17 cellular contexts compared by ENCODE assay signal in the genomic region with DNA sequence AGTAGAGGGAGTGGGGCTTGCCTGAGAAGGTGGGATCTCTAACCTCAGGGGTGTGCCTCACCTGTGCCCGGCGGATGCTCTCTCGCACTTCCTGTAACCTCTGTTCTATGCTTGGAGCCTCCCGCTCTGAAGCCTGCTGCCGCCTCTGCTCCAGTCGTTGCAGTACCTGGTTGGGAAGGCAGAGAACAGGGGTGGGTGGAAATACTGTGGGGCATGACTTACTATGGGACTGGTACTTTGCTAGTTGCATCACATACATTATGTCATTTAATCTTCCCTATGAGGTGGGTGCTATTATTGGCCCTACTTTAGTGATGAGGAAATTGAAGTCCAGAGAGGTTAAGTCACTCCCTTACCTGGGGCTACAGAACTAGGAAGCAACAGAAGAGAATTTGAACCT. TPM values are rescaled to one million over a fixed set of nuclear protein-coding genes. Genes with fewer than 3 reads are reported as not detected.
DNase-seq lines count a peak whose midpoint lies in the region; ATAC-seq and TF ChIP-seq lines count a peak whose summit lies in the region.
"Had no signal": no experiment of that assay in that cellular context is flagged by ENCODE, and none has a peak within 500 bp of the region (broad histone marks: within the 10 kb centered on the region; RNA-seq: fewer than 3 reads in every experiment).

No MANE protein-coding gene starts in this region.

- H3K4me3 ChIP-seq in HEK293 (ENCODE audit: low read depth, low read length) = no peak overlapping the region

- no peaks in the 10 kb centered on the region for H3K9me3 ChIP-seq in HEK293 (ENCODE audit: control insufficient read depth, insufficient read depth, low read depth, low read length)

- DNase-seq in activated CD4-positive, alpha-beta T cell treated with anti-CD3 and anti-CD28 coated beads, Interleukin-2, amount 10 ng/mL, durations not matched to agents 7 days and 5 days = no peak
- no peak for DNase-seq in activated CD4-positive, alpha-beta T cell treated with anti-CD3 and anti-CD28 coated beads for 36 hours
- DNase-seq in endothelial cell (ENCODE audit: low spot score) = no peak
- peak; percentile 68 for DNase-seq in putamen (ENCODE audit: low spot score)
- DNase-seq in substantia nigra (lab: John Stamatoyannopoulos, UW) = no peak
- DNase-seq in GF-D8 (lab: John Stamatoyannopoulos, UW) = no peak
- DNase-seq in glutamatergic neuron = no peak
- DNase-seq: CD8-positive, alpha-beta memory T cell; H9; NCI-H1092 treated with DMSO at 0.1 percent for 48 hours; NCI-H146; NCI-H2029 treated with DMSO at 0.1 percent for 48 hours; NCI-H446 treated with DMSO at 0.1 percent for 48 hours; NCI-H69 had no signal

- H3K9me3 Mint-ChIP-seq in activated CD4-positive, alpha-beta T cell treated with anti-CD3 and anti-CD28 coated beads, Interleukin-2, amount 10 ng/mL, durations not matched to agents 7 days and 5 days = no peaks in the 10 kb centered on the region
- H3K9me3 Mint-ChIP-seq in activated CD4-positive, alpha-beta T cell treated with anti-CD3 and anti-CD28 coated beads for 36 hours (ENCODE audit: low read depth) = no peaks in the 10 kb centered on the region
- H3K9me3 Mint-ChIP-seq in endothelial cell (ENCODE audit: unreplicated experiment) (no peaks in the 10 kb centered on the region), glutamatergic neuron (ENCODE audit: unreplicated experiment) (peaks cover 5% of the 10 kb centered on the region)
- H3K9me3 Mint-ChIP-seq: CD8-positive, alpha-beta memory T cell; H9 had no signal

- peaks cover 0 to 25% of the 10 kb centered on the region in 2 experiments; a peak in 1 of 3 replicates for H3K36me3 ChIP-seq in HEK293 (ENCODE audit: control insufficient read depth in 2 of 2, insufficient read depth in 1 of 2, low read length in 2 of 2)

- no peaks in the 10 kb centered on the region for H3K27me3 Mint-ChIP-seq in activated CD4-positive, alpha-beta T cell treated with anti-CD3 and anti-CD28 coated beads, Interleukin-2, amount 10 ng/mL, durations not matched to agents 7 days and 5 days
- H3K27me3 Mint-ChIP-seq in activated CD4-positive, alpha-beta T cell treated with anti-CD3 and anti-CD28 coated beads for 36 hours = no peaks in the 10 kb centered on the region
- H3K27me3 Mint-ChIP-seq in endothelial cell (ENCODE audit: unreplicated experiment) = peaks cover 8% of the 10 kb centered on the region
- peaks cover 6% of the 10 kb centered on the region for H3K27me3 Mint-ChIP-seq in glutamatergic neuron (ENCODE audit: unreplicated experiment)
- H3K27me3 Mint-ChIP-seq: CD8-positive, alpha-beta memory T cell had no signal

- TF ChIP-seq CTCF in HEK293 (tag by site-specific recombination; IDR thresholded peaks at IDR 0.05) (no peak), endothelial cell (IDR thresholded peaks at IDR 0.05; ENCODE audit: unreplicated experiment) (no peak), glutamatergic neuron (IDR thresholded peaks at IDR 0.05; ENCODE audit: partially characterized antibody, unreplicated experiment) (no peak)

- peaks cover 34% of the 10 kb centered on the region for H3K36me3 Mint-ChIP-seq in activated CD4-positive, alpha-beta T cell treated with anti-CD3 and anti-CD28 coated beads, Interleukin-2, amount 10 ng/mL, durations not matched to agents 7 days and 5 days (ENCODE audit: low read depth)
- peaks cover 19% of the 10 kb centered on the region for H3K36me3 Mint-ChIP-seq in activated CD4-positive, alpha-beta T cell treated with anti-CD3 and anti-CD28 coated beads for 36 hours (ENCODE audit: low read depth)
- H3K36me3 Mint-ChIP-seq in endothelial cell (ENCODE audit: low read depth, unreplicated experiment) = peaks cover 45% of the 10 kb centered on the region
- no peaks in the 10 kb centered on the region for H3K36me3 Mint-ChIP-seq in glutamatergic neuron (ENCODE audit: unreplicated experiment)

- intact Hi-C loops in activated CD4-positive, alpha-beta T cell treated with anti-CD3 and anti-CD28 coated beads for 36 hours (cut with DNase I, micrococcal nuclease) = no loop called here

- H3K27ac Mint-ChIP-seq in activated CD4-positive, alpha-beta T cell treated with anti-CD3 and anti-CD28 coated beads, Interleukin-2, amount 10 ng/mL, durations not matched to agents 7 days and 5 days = peak overlapping the region; percentile 34
- H3K27ac Mint-ChIP-seq in activated CD4-positive, alpha-beta T cell treated with anti-CD3 and anti-CD28 coated beads for 36 hours = no peak overlapping the region
- H3K27ac Mint-ChIP-seq in endothelial cell (ENCODE audit: unreplicated experiment) (no peak overlapping the region), glutamatergic neuron (ENCODE audit: unreplicated experiment) (no peak overlapping the region)
- H3K27ac Mint-ChIP-seq: H9 had no signal

- POLR2A ChIA-PET in activated CD4-positive, alpha-beta T cell treated with anti-CD3 and anti-CD28 coated beads, Interleukin-2, amount 10 ng/mL, durations not matched to agents 7 days and 5 days (lab: Charles Lee) = interaction anchor here (0.6 kb wide), 1 partner anchor 787 kb away, joined by 3 read pairs; no protein-coding TSS in a partner anchor
- POLR2A ChIA-PET in activated CD4-positive, alpha-beta T cell treated with anti-CD3 and anti-CD28 coated beads for 36 hours (lab: Charles Lee) = interaction anchor here (0.7 kb wide), 1 partner anchor 9 kb away, joined by 3 read pairs; the partner anchor contains the start of genes HDAC3 and RELL2
- POLR2A ChIA-PET in HEK293 (lab: Yijun Ruan, JAX) = interaction anchor here (1.4 kb wide), 1 partner anchor 275 kb away, joined by 4 read pairs; no protein-coding TSS in a partner anchor

- H3K4me1 Mint-ChIP-seq in activated CD4-positive, alpha-beta T cell treated with anti-CD3 and anti-CD28 coated beads, Interleukin-2, amount 10 ng/mL, durations not matched to agents 7 days and 5 days = peaks cover 33% of the 10 kb centered on the region
- H3K4me1 Mint-ChIP-seq in activated CD4-positive, alpha-beta T cell treated with anti-CD3 and anti-CD28 coated beads for 36 hours = peaks cover 21% of the 10 kb centered on the region
- H3K4me1 Mint-ChIP-seq in endothelial cell (ENCODE audit: unreplicated experiment) (peaks cover 22% of the 10 kb centered on the region), glutamatergic neuron (ENCODE audit: low read depth, unreplicated experiment) (no peaks in the 10 kb centered on the region)

- H3K27ac ChIP-seq in HEK293 (ENCODE audit: extremely low read depth, low read depth, low read length) (no peak overlapping the region), substantia nigra (ENCODE audit: low read depth, low read length, poor library complexity, severe bottlenecking) (no peak overlapping the region)

- H3K4me1 ChIP-seq in HEK293 (ENCODE audit: control insufficient read depth, insufficient read depth, low read length) = no peaks in the 10 kb centered on the region

- CTCF ChIA-PET in activated CD4-positive, alpha-beta T cell treated with anti-CD3 and anti-CD28 coated beads, Interleukin-2, amount 10 ng/mL, durations not matched to agents 7 days and 5 days (lab: Charles Lee) = interaction anchor here (1.0 to 1.7 kb wide), 2 partner anchors 8 to 18 kb away, joined by 3 to 5 read pairs; no protein-coding TSS in a partner anchor
- CTCF ChIA-PET in activated CD4-positive, alpha-beta T cell treated with anti-CD3 and anti-CD28 coated beads for 36 hours (lab: Charles Lee) = interaction anchor here (0.6 to 2.6 kb wide), 3 partner anchors 13 to 124 kb away, joined by 3 to 12 read pairs (median 4); no protein-coding TSS in a partner anchor
- CTCF ChIA-PET in HEK293 (lab: Yijun Ruan, JAX) = interaction anchor here (1.4 kb wide), 1 partner anchor 234 kb away, joined by 4 read pairs; no protein-coding TSS in a partner anchor

- ATAC-seq in activated CD4-positive, alpha-beta T cell treated with anti-CD3 and anti-CD28 coated beads for 36 hours = no peak
- ATAC-seq: Panc1, Right ventricle myocardium inferior had no signal

- H3K4me3 Mint-ChIP-seq in activated CD4-positive, alpha-beta T cell treated with anti-CD3 and anti-CD28 coated beads, Interleukin-2, amount 10 ng/mL, durations not matched to agents 7 days and 5 days = no peak overlapping the region
- H3K4me3 Mint-ChIP-seq in activated CD4-positive, alpha-beta T cell treated with anti-CD3 and anti-CD28 coated beads for 36 hours = no peak overlapping the region
- H3K4me3 Mint-ChIP-seq in endothelial cell (ENCODE audit: unreplicated experiment) (peak overlapping the region; percentile 37), glutamatergic neuron (ENCODE audit: unreplicated experiment) (no peak overlapping the region)
- H3K4me3 Mint-ChIP-seq: CD8-positive, alpha-beta memory T cell; H9 had no signal

TF ChIP-seq in HEK293, 187 proteins besides CTCF, POLR2A, EP300 and RAD21 (continues in another document):
- TF ChIP-seq ZNF707 (tag by site-specific recombination; IDR thresholded peaks at IDR 0.05) = no peak
- no peak for TF ChIP-seq ZNF548 (tag by site-specific recombination; IDR thresholded peaks at IDR 0.05)

RNA-seq across cellular contexts. Expression of gene FCHSD1, which starts 5.2 kb away (rescaled TPM):
- total RNA-seq in activated CD4-positive, alpha-beta T cell treated with anti-CD3 and anti-CD28 coated beads, Interleukin-2, amount 10 ng/mL, durations not matched to agents 7 days and 5 days = 10 to 100 TPM; 58.0 to 59.3 TPM
- total RNA-seq in activated CD4-positive, alpha-beta T cell treated with anti-CD3 and anti-CD28 coated beads for 36 hours = 10 to 100 TPM; 28.2 to 32.9 TPM
- total RNA-seq in endothelial cell (ENCODE audit: unreplicated experiment) (63.3 TPM), glutamatergic neuron (ENCODE audit: unreplicated experiment) (25.8 TPM)

RNA-seq across cellular contexts. Expression of gene RELL2, which starts 9.2 kb away (rescaled TPM):
- 10 to 100 TPM; 25.1 to 26.9 TPM for total RNA-seq in activated CD4-positive, alpha-beta T cell treated with anti-CD3 and anti-CD28 coated beads, Interleukin-2, amount 10 ng/mL, durations not matched to agents 7 days and 5 days
- total RNA-seq in activated CD4-positive, alpha-beta T cell treated with anti-CD3 and anti-CD28 coated beads for 36 hours = 10 to 100 TPM; 24.3 to 27.8 TPM
- total RNA-seq in endothelial cell (ENCODE audit: unreplicated experiment) (17.4 TPM), glutamatergic neuron (ENCODE audit: unreplicated experiment) (12.6 TPM)

RNA-seq across cellular contexts. Expression of gene HDAC3, which starts 9.4 kb away (rescaled TPM):
- total RNA-seq in activated CD4-positive, alpha-beta T cell treated with anti-CD3 and anti-CD28 coated beads, Interleukin-2, amount 10 ng/mL, durations not matched to agents 7 days and 5 days = 10 to 100 TPM; 70.2 to 73.9 TPM
- total RNA-seq in activated CD4-positive, alpha-beta T cell treated with anti-CD3 and anti-CD28 coated beads for 36 hours = 10 to 100 TPM; 85.9 to 88.6 TPM
- total RNA-seq in endothelial cell (ENCODE audit: unreplicated experiment) = 84.9 TPM
- total RNA-seq in glutamatergic neuron (ENCODE audit: unreplicated experiment) = 81.8 TPM

RNA-seq across cellular contexts. Expression of gene DIAPH1, which starts 27.2 kb away (rescaled TPM):
- 100 to 1,000 TPM; 297 to 302 TPM for total RNA-seq in activated CD4-positive, alpha-beta T cell treated with anti-CD3 and anti-CD28 coated beads, Interleukin-2, amount 10 ng/mL, durations not matched to agents 7 days and 5 days
- total RNA-seq in activated CD4-positive, alpha-beta T cell treated with anti-CD3 and anti-CD28 coated beads for 36 hours = 100 to 1,000 TPM; 185 to 212 TPM
- total RNA-seq in endothelial cell (ENCODE audit: unreplicated experiment) = 149 TPM
- 51.6 TPM for total RNA-seq in glutamatergic neuron (ENCODE audit: unreplicated experiment)

RNA-seq across cellular contexts. Expression of gene ARAP3, which starts 36.0 kb away (rescaled TPM):
- total RNA-seq in activated CD4-positive, alpha-beta T cell treated with anti-CD3 and anti-CD28 coated beads, Interleukin-2, amount 10 ng/mL, durations not matched to agents 7 days and 5 days = 1 to 10 TPM; 4.2 to 4.6 TPM
- 1 to 10 TPM; 3.2 TPM for total RNA-seq in activated CD4-positive, alpha-beta T cell treated with anti-CD3 and anti-CD28 coated beads for 36 hours
- total RNA-seq in endothelial cell (ENCODE audit: unreplicated experiment) = 239 TPM
- 8.6 TPM for total RNA-seq in glutamatergic neuron (ENCODE audit: unreplicated experiment)
